ENCODE assay signal across 23 cellular contexts in genomic region chr4:44368413-44369167, GRCh38.
"Had no signal": no experiment of that assay in that cellular context is flagged by ENCODE, and none has a peak within 500 bp of the region (broad histone marks: within the 10 kb centered on the region; RNA-seq: fewer than 3 reads in every experiment).

No MANE protein-coding gene starts in this region.

- H3K9me3 Mint-ChIP-seq: endodermal cell; T-helper 2 cell treated with Interferon-gamma antibody and Interleukin-4, amounts not matched to agents 5 μg/mL and 100 μg/mL, for 36 hours had no signal

- H3K36me3 ChIP-seq: ascending aorta, gastroesophageal sphincter, heart left ventricle, left lung, vagina had no signal

- H3K27me3 ChIP-seq: ascending aorta, gastroesophageal sphincter, heart left ventricle, left lung, vagina had no signal

- H3K4me1 ChIP-seq: ascending aorta, gastroesophageal sphincter, heart left ventricle, left lung, vagina had no signal

- DNase-seq: activated CD4-positive, alpha-beta T cell treated with anti-CD3 and anti-CD28 coated beads for 1 hour; activated CD4-positive, alpha-beta T cell treated with anti-CD3 and anti-CD28 coated beads, Interleukin-2, amount 50 U/mL, for 1 hour; activated CD8-positive, alpha-beta T cell treated with anti-CD3 and anti-CD28 coated beads, Interleukin-2, amount 10 ng/mL, durations not matched to agents 7 days and 5 days; activated gamma-delta T cell treated with Interleukin-2 at 50 U/mL for 16 hours; cerebellar nuclear complex; cortex of kidney; endodermal cell; naive thymus-derived CD8-positive, alpha-beta T cell; right cardiac atrium; stimulated activated CD4-positive, alpha-beta T cell treated with anti-CD3 and anti-CD28 coated beads, Interleukin-12 subunit alpha, Interleukin-12 subunit beta, amount 100 ng/mL, for 4 hours; trophoblast cell had no signal

- H3K27me3 Mint-ChIP-seq: naive thymus-derived CD8-positive, alpha-beta T cell; progenitor cell of endocrine pancreas; stimulated activated naive CD8-positive, alpha-beta T cell treated with anti-CD3 and anti-CD28 coated beads, Interleukin-15, Interleukin-2, amounts not matched to agents 100 ng/mL and 50 ng/mL, for 24 hours had no signal

- H3K4me3 Mint-ChIP-seq: activated CD8-positive, alpha-beta T cell treated with anti-CD3 and anti-CD28 coated beads, Interleukin-2, amount 10 ng/mL, durations not matched to agents 7 days and 5 days; endodermal cell; naive thymus-derived CD8-positive, alpha-beta T cell; stimulated activated naive CD8-positive, alpha-beta T cell treated with anti-CD3 and anti-CD28 coated beads, Interleukin-15, Interleukin-2, amounts not matched to agents 100 ng/mL and 50 ng/mL, for 24 hours; T-helper 2 cell treated with Interferon-gamma antibody and Interleukin-4, amounts not matched to agents 5 μg/mL and 100 μg/mL, for 36 hours had no signal

- ATAC-seq: activated CD8-positive, alpha-beta T cell treated with anti-CD3 and anti-CD28 coated beads, Interleukin-2, amount 10 ng/mL, durations not matched to agents 7 days and 5 days; activated naive CD4-positive, alpha-beta T cell treated with anti-CD3 and anti-CD28 coated beads, Interleukin-2, amount 50 U/mL, for 72 hours; gastroesophageal sphincter; heart left ventricle; left lung; naive thymus-derived CD8-positive, alpha-beta T cell; right cardiac atrium had no signal

- H3K4me1 Mint-ChIP-seq: naive thymus-derived CD8-positive, alpha-beta T cell had no signal

- H3K36me3 Mint-ChIP-seq: activated naive CD4-positive, alpha-beta T cell treated with anti-CD3 and anti-CD28 coated beads, Interleukin-2, amount 50 U/mL, for 72 hours; naive thymus-derived CD8-positive, alpha-beta T cell had no signal

- H3K27ac ChIP-seq: ascending aorta, epithelial cell of prostate, gastroesophageal sphincter, heart left ventricle, left lung, vagina, VCaP had no signal

- H3K4me3 ChIP-seq: ascending aorta, gastroesophageal sphincter, heart left ventricle, left lung, lung, vagina had no signal

- H3K9me3 ChIP-seq: ascending aorta, gastroesophageal sphincter, heart left ventricle, left lung, vagina had no signal

- H3K27ac Mint-ChIP-seq: activated CD8-positive, alpha-beta T cell treated with anti-CD3 and anti-CD28 coated beads, Interleukin-2, amount 10 ng/mL, durations not matched to agents 7 days and 5 days; activated naive CD4-positive, alpha-beta T cell treated with anti-CD3 and anti-CD28 coated beads, Interleukin-2, amount 50 U/mL, for 72 hours; endodermal cell; naive thymus-derived CD8-positive, alpha-beta T cell; progenitor cell of endocrine pancreas; stimulated activated naive CD8-positive, alpha-beta T cell treated with anti-CD3 and anti-CD28 coated beads, Interleukin-15, Interleukin-2, amounts not matched to agents 100 ng/mL and 50 ng/mL, for 24 hours; T-helper 2 cell treated with Interferon-gamma antibody and Interleukin-4, amounts not matched to agents 5 μg/mL and 100 μg/mL, for 36 hours had no signal
